In the genomic region with DNA sequence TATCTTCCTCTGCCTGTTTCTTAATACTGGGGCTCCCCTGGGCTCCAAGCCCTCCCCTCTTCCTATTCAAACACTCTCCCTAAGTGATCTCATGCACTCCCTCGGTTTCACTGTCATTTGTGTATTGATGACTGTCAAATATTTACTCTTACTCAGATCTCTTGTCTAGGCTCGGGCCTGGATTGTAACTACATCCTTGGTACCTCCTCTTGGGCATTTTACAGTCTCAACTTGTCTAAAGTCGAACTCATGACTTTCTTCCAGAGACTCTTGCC, we compare ENCODE assay signal across 26 cellular contexts.
DNase-seq lines count a peak whose midpoint lies in the region; ATAC-seq, FAIRE-seq and TF ChIP-seq lines count a peak whose summit lies in the region.
"Had no signal": no experiment of that assay in that cellular context is flagged by ENCODE, and none has a peak within 500 bp of the region (broad histone marks: within the 10 kb centered on the region; RNA-seq: fewer than 3 reads in every experiment).

No MANE protein-coding gene starts in this region.

- DNase-seq in NCI-H1417 (lab: John Stamatoyannopoulos, UW) (peak in 2 of 3 experiments; percentile 6 to 35), NCI-H1417 treated with DMSO at 0.1 percent for 48 hours (lab: John Stamatoyannopoulos, UW) (no peak), NCI-H69 (lab: John Stamatoyannopoulos, UW) (peak; percentile 75), bronchial epithelial cell (ENCODE audit: low read depth) (peak; percentile 80), SHP77 treated with DMSO at 0.1 percent for 48 hours (lab: John Stamatoyannopoulos, UW) (no peak)
- no peak for DNase-seq in activated CD8-positive, alpha-beta memory T cell treated with anti-CD3 and anti-CD28 coated beads, Interleukin-2, amount 50 U/mL, for 4 hours
- DNase-seq: activated CD4-positive, alpha-beta T cell treated with anti-CD3 and anti-CD28 coated beads for 4 hours; activated CD8-positive, alpha-beta memory T cell treated with anti-CD3 and anti-CD28 coated beads for 24 hours; activated effector memory CD4-positive, alpha-beta T cell treated with Interleukin-2 at 50 U/mL for 16 hours; Calu3; effector CD4-positive, alpha-beta T cell; GOT3; immature natural killer cell; KG1; left cardiac atrium; mammary epithelial cell; MG63; NCI-H1105 treated with DMSO at 0.1 percent for 48 hours; Right ventricle myocardium superior; T-helper 9 cell had no signal

- no peaks in the 10 kb centered on the region for H3K36me3 ChIP-seq in bronchial epithelial cell (ENCODE audit: control insufficient read depth, insufficient read depth, low read length)
- H3K36me3 ChIP-seq: MG63, transverse colon had no signal

- no peak for ATAC-seq in SK-N-SH treated with all-trans-retinoic acid at 6 μM for 48 hours
- ATAC-seq in HG02610 (IDR thresholded peaks at IDR 0.05; ENCODE audit: unreplicated experiment): no peak
- ATAC-seq: Panc1; stimulated activated memory B cell treated with anti-CD40 and anti-IgM and Interleukin-4, amounts not matched to agents 10 μg/mL and 1 μg/mL and 100 μg/mL, for 72 hours had no signal

- FAIRE-seq in bronchial epithelial cell (lab: Jason Lieb, UNC): no peak
- FAIRE-seq: colon had no signal

- H3K27me3 ChIP-seq in bronchial epithelial cell (ENCODE audit: control insufficient read depth, insufficient read depth, low read length): no peaks in the 10 kb centered on the region
- H3K27me3 ChIP-seq: MG63, transverse colon had no signal

- H3K4me3 ChIP-seq in bronchial epithelial cell (ENCODE audit: low read depth, low read length): no peak overlapping the region
- H3K4me3 ChIP-seq: MG63, transverse colon had no signal

- TF ChIP-seq CTCF in bronchial epithelial cell (IDR thresholded peaks at IDR 0.05; ENCODE audit: insufficient read depth, low read length, severe bottlenecking): no peak

TF ChIP-seq in SK-N-SH treated with all-trans-retinoic acid at 6 μM for 48 hours, 23 proteins besides CTCF, POLR2A, EP300 and RAD21:
- TF ChIP-seq TCF4 (CRISPR knock-in tag; IDR thresholded peaks at IDR 0.05; ENCODE audit: borderline replicate concordance) (no peak), PPARA (CRISPR knock-in tag; IDR thresholded peaks at IDR 0.05; ENCODE audit: borderline replicate concordance) (no peak), ZNF70 (CRISPR knock-in tag; IDR thresholded peaks at IDR 0.05) (no peak), ARNTL (CRISPR knock-in tag; IDR thresholded peaks at IDR 0.05; ENCODE audit: borderline replicate concordance, low read depth) (no peak), BACH2 (CRISPR knock-in tag; IDR thresholded peaks at IDR 0.05; ENCODE audit: borderline replicate concordance) (no peak), CREB5 (CRISPR knock-in tag; IDR thresholded peaks at IDR 0.05; ENCODE audit: low read depth) (no peak)
- TF ChIP-seq, protein P1, sequence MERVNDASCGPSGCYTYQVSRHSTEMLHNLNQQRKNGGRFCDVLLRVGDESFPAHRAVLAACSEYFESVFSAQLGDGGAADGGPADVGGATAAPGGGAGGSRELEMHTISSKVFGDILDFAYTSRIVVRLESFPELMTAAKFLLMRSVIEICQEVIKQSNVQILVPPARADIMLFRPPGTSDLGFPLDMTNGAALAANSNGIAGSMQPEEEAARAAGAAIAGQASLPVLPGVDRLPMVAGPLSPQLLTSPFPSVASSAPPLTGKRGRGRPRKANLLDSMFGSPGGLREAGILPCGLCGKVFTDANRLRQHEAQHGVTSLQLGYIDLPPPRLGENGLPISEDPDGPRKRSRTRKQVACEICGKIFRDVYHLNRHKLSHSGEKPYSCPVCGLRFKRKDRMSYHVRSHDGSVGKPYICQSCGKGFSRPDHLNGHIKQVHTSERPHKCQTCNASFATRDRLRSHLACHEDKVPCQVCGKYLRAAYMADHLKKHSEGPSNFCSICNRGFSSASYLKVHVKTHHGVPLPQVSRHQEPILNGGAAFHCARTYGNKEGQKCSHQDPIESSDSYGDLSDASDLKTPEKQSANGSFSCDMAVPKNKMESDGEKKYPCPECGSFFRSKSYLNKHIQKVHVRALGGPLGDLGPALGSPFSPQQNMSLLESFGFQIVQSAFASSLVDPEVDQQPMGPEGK (CRISPR knock-in tag; IDR thresholded peaks at IDR 0.05; ENCODE audit: borderline replicate concordance): no peak

Comparison
In these comparisons a context has a peak if more than half of its experiments do, and no peak if none do; other contexts are left out.
1. DNase-seq: peak in NCI-H1417 (2 of 3), NCI-H69 (single experiment) and bronchial epithelial cell (single experiment); none in NCI-H1417 treated with DMSO at 0.1 percent for 48 hours (single experiment), SHP77 treated with DMSO at 0.1 percent for 48 hours (single experiment) and activated CD8-positive, alpha-beta memory T cell treated with anti-CD3 and anti-CD28 coated beads, Interleukin-2, amount 50 U/mL, for 4 hours (single experiment).